In the genomic region with DNA sequence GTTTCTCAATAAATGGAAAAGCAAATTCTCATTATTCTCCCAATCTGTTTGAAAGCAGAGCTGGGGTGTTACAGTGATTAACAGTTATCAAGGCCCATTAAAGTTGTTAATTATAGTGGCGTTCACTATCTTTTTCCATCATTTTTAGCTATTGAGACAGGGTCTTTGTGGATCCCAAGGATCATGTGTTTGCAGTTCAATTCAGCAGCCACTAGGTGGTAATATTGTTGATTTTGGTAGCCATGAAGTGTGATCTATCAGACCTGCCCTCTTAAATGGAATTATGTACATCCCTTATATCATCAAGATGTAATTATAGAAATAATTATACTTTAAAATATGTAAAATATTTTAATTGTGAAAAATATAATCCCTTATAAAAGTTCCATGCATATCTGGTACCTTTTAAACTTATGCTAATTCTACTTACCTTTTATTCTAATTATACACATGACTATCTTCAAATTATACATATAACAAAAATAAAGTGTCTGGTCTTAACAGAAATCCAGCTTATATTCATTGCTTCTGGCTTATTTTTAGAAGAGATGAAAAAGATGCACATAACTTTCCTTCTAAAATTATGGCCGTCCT, we compare ENCODE assay signal across 9 cellular contexts.
DNase-seq lines count a peak whose midpoint lies in the region; ATAC-seq, FAIRE-seq and TF ChIP-seq lines count a peak whose summit lies in the region.
"Had no signal": no experiment of that assay in that cellular context is flagged by ENCODE, and none has a peak within 500 bp of the region (broad histone marks: within the 10 kb centered on the region; RNA-seq: fewer than 3 reads in every experiment).

No MANE protein-coding gene starts in this region.

- TF ChIP-seq CTCF in 22Rv1 (IDR thresholded peaks at IDR 0.05) (peak; percentile 79), foreskin fibroblast (IDR thresholded peaks at IDR 0.05; ENCODE audit: low read depth, low read length) (peak; percentile 51), upper lobe of left lung (IDR thresholded peaks at IDR 0.05) (peak in 5 of 6 experiments; percentile 27 to 52 (median 46))

- TF ChIP-seq EP300 in upper lobe of left lung (IDR thresholded peaks at IDR 0.05) = no peak

- no peaks in the 10 kb centered on the region for H3K9me3 ChIP-seq in upper lobe of left lung

- TF ChIP-seq POLR2A in upper lobe of left lung (IDR thresholded peaks at IDR 0.05) = no peak

- FAIRE-seq in GM19239 (lab: Jason Lieb, UNC) = peak; percentile 85

- no peaks in the 10 kb centered on the region for H3K36me3 ChIP-seq in upper lobe of left lung

- H3K27ac ChIP-seq in 22Rv1 (no peak overlapping the region), upper lobe of left lung (no peak overlapping the region)

- DNase-seq in GM19239 (ENCODE audit: insufficient read length, low spot score) (peak; percentile 8), RKO (ENCODE audit: low spot score) (peak; percentile 40), foreskin fibroblast (peak in 1 of 2 donors; percentile 68), upper lobe of left lung (no peak), anterior cingulate cortex (lab: John Stamatoyannopoulos, UW) (no peak)
- no peak for DNase-seq in effector CD8-positive, alpha-beta T cell (lab: John Stamatoyannopoulos, UW)
- DNase-seq in activated CD4-positive, alpha-beta T cell treated with anti-CD3 and anti-CD28 coated beads for 48 hours = no peak
- DNase-seq: activated naive CD8-positive, alpha-beta T cell treated with anti-CD3 and anti-CD28 coated beads, Interleukin-2, amount 10 ng/mL, durations not matched to agents 7 days and 5 days had no signal

- WGBS in upper lobe of left lung, 2 donors = 69 to 81% methylated on average over 2 of the region's 2 CpGs

- no peaks in the 10 kb centered on the region for H3K27me3 ChIP-seq in upper lobe of left lung

- no peak for ATAC-seq in upper lobe of left lung (ENCODE audit: low FRiP score in 2 of 2)

- H3K4me3 ChIP-seq in foreskin fibroblast (ENCODE audit: low read depth in 1 of 2, low read length in 2 of 2) = no peak overlapping the region
- no peak overlapping the region for H3K4me3 ChIP-seq in upper lobe of left lung

- no peaks in the 10 kb centered on the region for H3K4me1 ChIP-seq in upper lobe of left lung

Comparison
In these comparisons a context has a peak if more than half of its experiments do, and no peak if none do; other contexts are left out.
1. DNase-seq: peak in GM19239 (single experiment) and RKO (single experiment); none in upper lobe of left lung (0 of 2), anterior cingulate cortex (0 of 58), effector CD8-positive, alpha-beta T cell (single experiment) and activated CD4-positive, alpha-beta T cell treated with anti-CD3 and anti-CD28 coated beads for 48 hours (single experiment).
2. Peak in every context shown above with its lines, with median percentiles within 50 percentile points of each other: CTCF ChIP-seq.